14 cellular contexts compared by ENCODE assay signal in genomic region chr7:64892116-64892515, GRCh38. TPM values are rescaled to one million over a fixed set of nuclear protein-coding genes. Genes with fewer than 3 reads are reported as not detected.
DNase-seq lines count a peak whose midpoint lies in the region; ATAC-seq and TF ChIP-seq lines count a peak whose summit lies in the region.
"Had no signal": no experiment of that assay in that cellular context is flagged by ENCODE, and none has a peak within 500 bp of the region (broad histone marks: within the 10 kb centered on the region; RNA-seq: fewer than 3 reads in every experiment).

No MANE protein-coding gene starts in this region.

- H3K9me3 ChIP-seq in T-helper 17 cell (ENCODE audit: control insufficient read depth, low read length, poor library complexity, severe bottlenecking), result no peaks in the 10 kb centered on the region
- H3K9me3 ChIP-seq in esophagus muscularis mucosa, result no peaks in the 10 kb centered on the region
- H3K9me3 ChIP-seq in HAP-1, result no peaks in the 10 kb centered on the region
- H3K9me3 ChIP-seq: SJSA1 had no signal

- TF ChIP-seq CTCF in C4-2B (conservative IDR thresholded peaks at IDR 0.05) (no peak), esophagus muscularis mucosa (IDR thresholded peaks at IDR 0.05) (no peak), GM13976 (IDR thresholded peaks at IDR 0.05; ENCODE audit: borderline replicate concordance, control extremely low read depth, extremely low read depth, insufficient read depth, missing control alignments) (no peak)

- H3K4me3 Mint-ChIP-seq in T-helper 17 cell, result peak overlapping the region; percentile 9
- H3K4me3 Mint-ChIP-seq: CD4-positive, alpha-beta T cell had no signal

- no peak overlapping the region for H3K27ac Mint-ChIP-seq in T-helper 17 cell
- H3K27ac Mint-ChIP-seq: CD4-positive, alpha-beta T cell had no signal

- H3K27me3 Mint-ChIP-seq in T-helper 17 cell, result peaks cover 23% of the 10 kb centered on the region

- H3K4me3 ChIP-seq in esophagus muscularis mucosa, result no peak overlapping the region
- no peak overlapping the region for H3K4me3 ChIP-seq in HAP-1
- H3K4me3 ChIP-seq: SJSA1 had no signal

- H3K4me1 Mint-ChIP-seq in T-helper 17 cell, result peaks cover 11% of the 10 kb centered on the region

- H3K4me1 ChIP-seq in esophagus muscularis mucosa, result peaks cover 19 to 55% (median 54%) of the 10 kb centered on the region in 4 donors
- H3K4me1 ChIP-seq in HAP-1, result no peaks in the 10 kb centered on the region
- H3K4me1 ChIP-seq: SJSA1 had no signal

- no peak for TF ChIP-seq POLR2A in esophagus muscularis mucosa (IDR thresholded peaks at IDR 0.05; ENCODE audit: low read depth)

- no peak for ATAC-seq in T-helper 17 cell

- in situ Hi-C loops in HAP-1 (cut with MboI; ENCODE audit: low sequenced_read_pairs), result no loop called here
- in situ Hi-C loops in GM13976 (cut with MboI; ENCODE audit: low sequenced_read_pairs, unreplicated experiment), result no loop called here

- no peak for TF ChIP-seq EP300 in esophagus muscularis mucosa (IDR thresholded peaks at IDR 0.05)

- H3K36me3 ChIP-seq in esophagus muscularis mucosa (no peaks in the 10 kb centered on the region), HAP-1 (replicated peaks) (no peaks in the 10 kb centered on the region)
- H3K36me3 ChIP-seq: SJSA1 had no signal

- intact Hi-C loops in esophagus muscularis mucosa (cut with DNase I), result no loop called here

- H3K36me3 Mint-ChIP-seq in T-helper 17 cell (ENCODE audit: low read depth), result peaks cover 3% of the 10 kb centered on the region

- no peak for DNase-seq in T-helper 17 cell
- no peak for DNase-seq in esophagus muscularis mucosa (ENCODE audit: extremely low spot score)
- DNase-seq in superior temporal gyrus (ENCODE audit: extremely low spot score), result peak; percentile 53
- DNase-seq in OCI-M2 (lab: John Stamatoyannopoulos, UW; ENCODE audit: unreplicated experiment), result no peak
- no peak for DNase-seq in DMS153 (lab: John Stamatoyannopoulos, UW)
- DNase-seq in HAP-1 (ENCODE audit: low spot score in 2 of 2), result no peak
- DNase-seq in GM13976 (ENCODE audit: low spot score), result no peak
- DNase-seq: AML-193; CD4-positive, alpha-beta T cell; GF-D8; NCI-H1436 treated with DMSO at 0.1 percent for 48 hours; NCI-H345 had no signal

- no peaks in the 10 kb centered on the region for H3K27me3 ChIP-seq in esophagus muscularis mucosa
- no peaks in the 10 kb centered on the region for H3K27me3 ChIP-seq in HAP-1 (ENCODE audit: low read depth)
- H3K27me3 ChIP-seq: SJSA1 had no signal

- H3K27ac ChIP-seq in C4-2B, result peak overlapping the region; percentile 58
- peak overlapping the region; percentile 22 to 52 (median 39) for H3K27ac ChIP-seq in esophagus muscularis mucosa (replicated peaks in 1 of 4)
- H3K27ac ChIP-seq: SJSA1 had no signal

RNA-seq across cellular contexts. Expression of gene ZNF273, which starts 11.0 kb away (rescaled TPM):
- 1 to 10 TPM; 5.9 to 6.7 TPM for total RNA-seq in T-helper 17 cell
- 1 to 10 TPM; 2.7 to 8.3 (median 3.4) TPM for total RNA-seq in esophagus muscularis mucosa
